ENCODE assay signal across 9 cellular contexts in the genomic region with DNA sequence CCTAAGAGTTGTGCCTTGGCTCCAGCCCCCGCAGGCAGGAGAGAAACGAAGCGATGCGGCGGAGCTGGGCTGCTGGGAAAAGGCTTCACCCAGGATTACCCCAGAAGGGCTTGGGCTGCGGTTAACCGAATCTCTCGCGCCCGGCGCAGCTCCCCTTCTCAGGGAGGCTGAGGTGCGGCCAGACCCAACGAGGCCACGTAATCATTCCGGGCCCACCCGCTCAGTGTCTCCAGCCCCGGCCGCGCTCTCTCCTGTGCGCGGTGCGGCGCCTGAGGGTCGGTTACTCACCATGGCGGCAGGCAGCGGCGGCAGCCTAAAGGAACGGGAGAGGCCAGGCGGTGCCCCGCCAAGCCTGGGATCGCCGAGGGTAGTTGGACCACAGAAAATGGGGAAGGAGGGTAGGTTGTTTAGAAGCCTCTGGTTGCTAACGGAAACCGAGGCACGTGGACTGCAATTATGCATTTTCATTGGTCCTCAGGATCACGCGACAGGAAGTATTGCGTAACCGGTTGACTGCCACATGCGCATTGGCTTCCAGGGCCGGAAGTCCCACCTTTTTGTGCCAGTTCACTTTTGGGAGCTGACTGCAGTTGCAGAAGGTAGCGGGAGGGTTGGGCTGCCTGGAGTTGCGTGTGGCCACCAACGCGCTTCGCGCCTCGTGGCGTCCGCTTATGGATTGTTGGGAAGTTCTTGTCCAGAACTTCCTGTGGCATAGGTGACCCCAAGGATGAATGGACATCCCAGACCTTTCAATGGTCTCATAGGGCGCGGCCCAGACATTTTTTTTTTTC. TPM values are rescaled to one million over a fixed set of nuclear protein-coding genes. Genes with fewer than 3 reads are reported as not detected.
A peak's percentile ranks its signal among the peaks of the same experiment; 100 is the strongest.
DNase-seq lines count a peak whose midpoint lies in the region; ATAC-seq and TF ChIP-seq lines count a peak whose summit lies in the region.
"Had no signal": no experiment of that assay in that cellular context is flagged by ENCODE, and none has a peak within 500 bp of the region (broad histone marks: within the 10 kb centered on the region; RNA-seq: fewer than 3 reads in every experiment).

A gene with protein sequence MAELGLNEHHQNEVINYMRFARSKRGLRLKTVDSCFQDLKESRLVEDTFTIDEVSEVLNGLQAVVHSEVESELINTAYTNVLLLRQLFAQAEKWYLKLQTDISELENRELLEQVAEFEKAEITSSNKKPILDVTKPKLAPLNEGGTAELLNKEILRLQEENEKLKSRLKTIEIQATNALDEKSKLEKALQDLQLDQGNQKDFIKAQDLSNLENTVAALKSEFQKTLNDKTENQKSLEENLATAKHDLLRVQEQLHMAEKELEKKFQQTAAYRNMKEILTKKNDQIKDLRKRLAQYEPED (minus strand): TSS at position 419 of the 791 bp plus-strand sequence. CDS start 128 bp downstream, at position 291.

- no peaks in the 10 kb centered on the region for H3F3A ChIP-seq in smooth muscle cell (ENCODE audit: low read depth)

- no peaks in the 10 kb centered on the region for H3K36me3 ChIP-seq in smooth muscle cell (ENCODE audit: low read depth)

- H3K27ac Mint-ChIP-seq in WTC11 = 0 out of 2 replicates have a peak within 1 kb of the TSS, but pooled peaks have one; percentile 42
- H3K27ac Mint-ChIP-seq in immature natural killer cell = peak within 1 kb of the TSS; percentile 95 to 97 (median 96)

- H3K4me1 Mint-ChIP-seq in WTC11 (peaks cover 4% of the 10 kb centered on the region), immature natural killer cell (peaks cover 22 to 40% of the 10 kb centered on the region in 2 donors)

- POLR2A ChIA-PET in WTC11 (lab: Charles Lee) = no interaction called here

- DNase-seq in NK-92 (lab: John Stamatoyannopoulos, UW; ENCODE audit: unreplicated experiment) (peak; percentile 5), NCI-H2227 (lab: John Stamatoyannopoulos, UW; ENCODE audit: unreplicated experiment) (peak; percentile 92), WTC11 (ENCODE audit: low spot score) (peak; percentile 84), cardiac fibroblast (ENCODE audit: low read depth in 2 of 2) (peak; percentile 98 to 99), immature natural killer cell (peak; percentile 89 to 91 (median 90)), smooth muscle cell (lab: John Stamatoyannopoulos, UW; ENCODE audit: unreplicated experiment) (peak; percentile 57)
- DNase-seq in NK-92 treated with Interleukin-12 subunit alpha and Interleukin-12 subunit beta, amount 100 ng/mL, for 24 hours (lab: John Stamatoyannopoulos, UW) = no peak

- peak within 1 kb of the TSS; percentile 97 for H3K9ac ChIP-seq in smooth muscle cell (ENCODE audit: low read depth)

- peak within 1 kb of the TSS; percentile 96 for H2AFZ ChIP-seq in smooth muscle cell (ENCODE audit: low read depth)

- H3K4me1 ChIP-seq in smooth muscle cell (ENCODE audit: low read depth) = peaks cover 6% of the 10 kb centered on the region

- H3K27ac ChIP-seq in smooth muscle cell (ENCODE audit: low read depth) = peak within 1 kb of the TSS; percentile 89
- H3K27ac ChIP-seq: 22Rv1 had no signal

- H3K9me3 Mint-ChIP-seq in WTC11 (peaks cover 5% of the 10 kb centered on the region), immature natural killer cell (no peaks in the 10 kb centered on the region)

- peaks cover 29% of the 10 kb centered on the region for H3K27me3 ChIP-seq in smooth muscle cell (ENCODE audit: low read depth)

- H4K20me1 ChIP-seq in smooth muscle cell (ENCODE audit: low read depth) = no peaks in the 10 kb centered on the region

- peak within 1 kb of the TSS; percentile 86 for H3K4me2 ChIP-seq in smooth muscle cell

- H3K79me2 ChIP-seq in smooth muscle cell (ENCODE audit: low read depth) = no peaks in the 10 kb centered on the region

- H3K4me3 ChIP-seq in cardiac fibroblast (replicated peaks in 1 of 2; ENCODE audit: low read depth in 2 of 2, low read length in 2 of 2) (peak within 1 kb of the TSS; percentile 83 to 94), smooth muscle cell (peak within 1 kb of the TSS; percentile 85)

- CTCF ChIA-PET in WTC11 (lab: Charles Lee) = interaction anchor here (0.9 to 2.2 kb wide), 6 partner anchors 9 to 182 kb away, joined by 3 to 9 read pairs (median 5); no protein-coding TSS in a partner anchor

- 4% methylated on average over 52 of the region's 52 CpGs for WGBS in smooth muscle cell (ENCODE audit: low lambda C conversion rate)

- no peaks in the 10 kb centered on the region for H3K36me3 Mint-ChIP-seq in WTC11
- H3K36me3 Mint-ChIP-seq in immature natural killer cell = peaks cover 0 to 12% (median 5%) of the 10 kb centered on the region in 3 donors

- H3K27me3 Mint-ChIP-seq in WTC11 (ENCODE audit: low read depth) (peaks cover 44% of the 10 kb centered on the region), immature natural killer cell (ENCODE audit: low read depth in 3 of 3) (peaks cover 7 to 9% (median 8%) of the 10 kb centered on the region in 3 donors)

- no peaks in the 10 kb centered on the region for H3K9me3 ChIP-seq in smooth muscle cell (replicated peaks; ENCODE audit: low read depth)

- TF ChIP-seq CTCF in WTC11 (IDR thresholded peaks at IDR 0.05) (no peak), cardiac fibroblast (IDR thresholded peaks at IDR 0.05; ENCODE audit: low read depth, low read length) (no peak), smooth muscle cell (IDR thresholded peaks at IDR 0.05; ENCODE audit: borderline replicate concordance, insufficient read depth, poor library complexity, severe bottlenecking) (no peak)

- H3K4me3 Mint-ChIP-seq in WTC11 (peak within 1 kb of the TSS; percentile 85), immature natural killer cell (peak within 1 kb of the TSS; percentile 93 to 96 (median 94))

- ATAC-seq in HG03103 (IDR thresholded peaks at IDR 0.05; ENCODE audit: low read depth, unreplicated experiment) (peak; percentile 90), WTC11 (peak; percentile 91)

TF ChIP-seq in WTC11, 78 proteins besides CTCF, POLR2A, EP300 and RAD21 (continues in another document):
- 0 out of 2 replicates have a peak, but pooled peaks have one; percentile 42 for TF ChIP-seq TEAD4 (CRISPR knock-in tag; IDR thresholded peaks at IDR 0.05)
- no peak for TF ChIP-seq NR1H2 (CRISPR knock-in tag; IDR thresholded peaks at IDR 0.05)
- TF ChIP-seq FOXK1 (CRISPR knock-in tag; IDR thresholded peaks at IDR 0.05) = peak; percentile 100
- TF ChIP-seq, protein P1, sequence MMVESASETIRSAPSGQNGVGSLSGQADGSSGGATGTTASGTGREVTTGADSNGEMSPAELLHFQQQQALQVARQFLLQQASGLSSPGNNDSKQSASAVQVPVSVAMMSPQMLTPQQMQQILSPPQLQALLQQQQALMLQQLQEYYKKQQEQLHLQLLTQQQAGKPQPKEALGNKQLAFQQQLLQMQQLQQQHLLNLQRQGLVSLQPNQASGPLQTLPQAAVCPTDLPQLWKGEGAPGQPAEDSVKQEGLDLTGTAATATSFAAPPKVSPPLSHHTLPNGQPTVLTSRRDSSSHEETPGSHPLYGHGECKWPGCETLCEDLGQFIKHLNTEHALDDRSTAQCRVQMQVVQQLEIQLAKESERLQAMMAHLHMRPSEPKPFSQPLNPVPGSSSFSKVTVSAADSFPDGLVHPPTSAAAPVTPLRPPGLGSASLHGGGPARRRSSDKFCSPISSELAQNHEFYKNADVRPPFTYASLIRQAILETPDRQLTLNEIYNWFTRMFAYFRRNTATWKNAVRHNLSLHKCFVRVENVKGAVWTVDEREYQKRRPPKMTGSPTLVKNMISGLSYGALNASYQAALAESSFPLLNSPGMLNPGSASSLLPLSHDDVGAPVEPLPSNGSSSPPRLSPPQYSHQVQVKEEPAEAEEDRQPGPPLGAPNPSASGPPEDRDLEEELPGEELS (CRISPR knock-in tag; IDR thresholded peaks at IDR 0.05) = no peak
- TF ChIP-seq ZNF263 (CRISPR knock-in tag; IDR thresholded peaks at IDR 0.05; ENCODE audit: low read depth) = no peak
- TF ChIP-seq, protein P2, sequence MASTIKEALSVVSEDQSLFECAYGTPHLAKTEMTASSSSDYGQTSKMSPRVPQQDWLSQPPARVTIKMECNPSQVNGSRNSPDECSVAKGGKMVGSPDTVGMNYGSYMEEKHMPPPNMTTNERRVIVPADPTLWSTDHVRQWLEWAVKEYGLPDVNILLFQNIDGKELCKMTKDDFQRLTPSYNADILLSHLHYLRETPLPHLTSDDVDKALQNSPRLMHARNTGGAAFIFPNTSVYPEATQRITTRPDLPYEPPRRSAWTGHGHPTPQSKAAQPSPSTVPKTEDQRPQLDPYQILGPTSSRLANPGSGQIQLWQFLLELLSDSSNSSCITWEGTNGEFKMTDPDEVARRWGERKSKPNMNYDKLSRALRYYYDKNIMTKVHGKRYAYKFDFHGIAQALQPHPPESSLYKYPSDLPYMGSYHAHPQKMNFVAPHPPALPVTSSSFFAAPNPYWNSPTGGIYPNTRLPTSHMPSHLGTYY (CRISPR knock-in tag; IDR thresholded peaks at IDR 0.05) = 0 out of 2 replicates have a peak, but pooled peaks have one; percentile 53
- TF ChIP-seq, protein P3, sequence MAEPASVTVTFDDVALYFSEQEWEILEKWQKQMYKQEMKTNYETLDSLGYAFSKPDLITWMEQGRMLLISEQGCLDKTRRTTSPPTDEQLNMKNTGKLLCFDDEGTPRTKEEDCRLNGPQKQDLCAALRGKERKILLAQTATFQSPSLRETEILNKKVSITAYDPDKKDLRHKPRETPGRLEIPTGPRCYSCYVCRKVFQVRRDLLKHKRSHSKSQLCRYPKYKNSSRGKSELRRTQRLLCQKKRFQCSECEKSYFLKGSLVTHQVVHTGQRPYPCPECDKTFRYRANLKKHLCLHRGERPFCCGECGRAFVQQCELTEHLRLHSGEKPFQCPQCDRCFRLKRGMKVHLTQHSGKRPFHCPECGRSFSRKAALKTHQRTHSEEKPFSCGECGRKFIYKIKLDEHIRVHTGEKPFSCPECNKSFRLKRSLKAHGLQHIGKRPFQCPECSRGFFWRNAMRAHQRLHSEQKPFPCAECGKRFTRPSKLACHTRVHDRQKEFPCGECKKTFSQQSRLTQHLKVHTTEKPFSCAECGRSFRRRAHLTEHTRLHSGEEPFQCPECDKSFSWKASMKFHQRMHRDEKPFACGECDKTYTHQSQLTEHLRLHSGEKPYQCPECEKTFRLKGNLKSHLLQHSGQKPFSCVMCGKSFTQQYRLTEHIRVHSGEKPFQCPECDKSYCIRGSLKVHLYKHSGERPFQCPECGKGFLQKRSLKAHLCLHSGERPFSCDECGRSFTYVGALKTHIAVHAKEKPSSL (CRISPR knock-in tag; conservative IDR thresholded peaks at IDR 0.05) = no peak
- 0 out of 2 replicates have a peak, but pooled peaks have one; percentile 45 for TF ChIP-seq KAT7 (CRISPR knock-in tag; IDR thresholded peaks at IDR 0.05; ENCODE audit: borderline replicate concordance)
- TF ChIP-seq FOXP1 (CRISPR knock-in tag; IDR thresholded peaks at IDR 0.05; ENCODE audit: borderline replicate concordance) = no peak

RNA-seq across cellular contexts. Expression of the gene that starts here (rescaled TPM):
- total RNA-seq in WTC11 (2021) = 9.1 to 9.6 TPM (median 9.6 TPM) in 3 replicates
- 10 to 100 TPM in 2 of 3 donors, 1 to 10 TPM in 1; 4.0 to 15.3 (median 10.5) TPM for polyA plus RNA-seq in immature natural killer cell
- 26.1 and 29.4 TPM in 2 replicates for total RNA-seq in smooth muscle cell
- 5.8 and 8.6 TPM in 2 replicates for polyA plus RNA-seq in smooth muscle cell
